In genomic region chr1:200535605-200536004, GRCh38 we compare ENCODE assay signal across 8 cellular contexts.
DNase-seq lines count a peak whose midpoint lies in the region; ATAC-seq, FAIRE-seq and TF ChIP-seq lines count a peak whose summit lies in the region.

No MANE protein-coding gene starts in this region.

- WGBS in body of pancreas, 2 donors = 47 to 49% methylated on average over 4 of the region's 4 CpGs

- BruUV-seq in Calu3 (replicated peaks; lab: Mats Ljungman, UMichigan) = no TSS peak

- peaks cover 6% of the 10 kb centered on the region for H3K36me3 Mint-ChIP-seq in Calu3 (ENCODE audit: insufficient read depth, unreplicated experiment)
- H3K36me3 Mint-ChIP-seq in stimulated activated naive B cell treated with anti-CD40 and anti-IgM and Interleukin-4, amounts not matched to agents 10 μg/mL and 1 μg/mL and 100 μg/mL, for 72 hours = peaks cover 2 to 5% of the 10 kb centered on the region in 2 donors

- TF ChIP-seq POLR2A in NB4 (IDR thresholded peaks at IDR 0.05; ENCODE audit: extremely low read depth, insufficient read length) (no peak), body of pancreas (IDR thresholded peaks at IDR 0.05) (no peak)

- CTCF ChIA-PET in Calu3 (lab: Charles Lee) = interaction anchor here (0.6 to 1.7 kb wide), 5 partner anchors 20 to 265 kb away, joined by 3 to 9 read pairs (median 3); no protein-coding TSS in a partner anchor

- no peak overlapping the region for H3K4me3 Mint-ChIP-seq in Calu3 (ENCODE audit: low read depth, unreplicated experiment)
- H3K4me3 Mint-ChIP-seq in stimulated activated naive B cell treated with anti-CD40 and anti-IgM and Interleukin-4, amounts not matched to agents 10 μg/mL and 1 μg/mL and 100 μg/mL, for 72 hours = no peak overlapping the region

- H3K27me3 ChIP-seq in body of pancreas = no peaks in the 10 kb centered on the region

- TF ChIP-seq CTCF in Calu3 (IDR thresholded peaks at IDR 0.05; ENCODE audit: unreplicated experiment) (peak; percentile 37), NB4 (IDR thresholded peaks at IDR 0.05; ENCODE audit: low read depth, low read length) (peak; percentile 38), body of pancreas (IDR thresholded peaks at IDR 0.05) (peak in 2 of 7 experiments; percentile 7 to 25)

- DNase-seq in Calu3 (peak; percentile 63), NB4 (ENCODE audit: low read depth) (peak; percentile 25), body of pancreas (peak; percentile 44 to 71 (median 65)), retina (no peak), frontal cortex (ENCODE audit: low spot score in 2 of 2) (no peak)
- DNase-seq in stimulated activated naive B cell treated with anti-CD40 and anti-IgM and Interleukin-4, amounts not matched to agents 10 μg/mL and 1 μg/mL and 100 μg/mL, for 72 hours = no peak

- intact Hi-C loops in Calu3 (cut with micrococcal nuclease; ENCODE audit: unreplicated experiment) (no loop called here), body of pancreas (cut with DNase I) (no loop called here)

- H3K9me3 ChIP-seq in body of pancreas = no peaks in the 10 kb centered on the region

- no peaks in the 10 kb centered on the region for H3K27me3 Mint-ChIP-seq in Calu3 (ENCODE audit: unreplicated experiment)
- H3K27me3 Mint-ChIP-seq in stimulated activated naive B cell treated with anti-CD40 and anti-IgM and Interleukin-4, amounts not matched to agents 10 μg/mL and 1 μg/mL and 100 μg/mL, for 72 hours = peaks cover 8 to 13% of the 10 kb centered on the region in 2 donors

- no peak overlapping the region for H3K27ac Mint-ChIP-seq in Calu3 (ENCODE audit: unreplicated experiment)
- no peak overlapping the region for H3K27ac Mint-ChIP-seq in stimulated activated naive B cell treated with anti-CD40 and anti-IgM and Interleukin-4, amounts not matched to agents 10 μg/mL and 1 μg/mL and 100 μg/mL, for 72 hours

- H3K4me3 ChIP-seq in NB4 (ENCODE audit: low read depth, low read length) (no peak overlapping the region), body of pancreas (no peak overlapping the region)

- no peak overlapping the region for H3K27ac ChIP-seq in body of pancreas

- no peak for FAIRE-seq in frontal cortex (lab: Jason Lieb, UNC)

- H3K36me3 ChIP-seq in body of pancreas (replicated peaks in 1 of 2; ENCODE audit: insufficient read depth in 1 of 2, low read depth in 2 of 2) = no peaks in the 10 kb centered on the region

- no peaks in the 10 kb centered on the region for H3K4me1 Mint-ChIP-seq in Calu3 (ENCODE audit: low read depth, unreplicated experiment)
- peaks cover 0 to 6% of the 10 kb centered on the region in 2 donors for H3K4me1 Mint-ChIP-seq in stimulated activated naive B cell treated with anti-CD40 and anti-IgM and Interleukin-4, amounts not matched to agents 10 μg/mL and 1 μg/mL and 100 μg/mL, for 72 hours

- peaks cover 4% of the 10 kb centered on the region for H3K4me1 ChIP-seq in body of pancreas

- H3K9me3 Mint-ChIP-seq in Calu3 (ENCODE audit: low read depth, unreplicated experiment) = no peaks in the 10 kb centered on the region
- H3K9me3 Mint-ChIP-seq in stimulated activated naive B cell treated with anti-CD40 and anti-IgM and Interleukin-4, amounts not matched to agents 10 μg/mL and 1 μg/mL and 100 μg/mL, for 72 hours = peaks cover 5 to 7% of the 10 kb centered on the region in 2 donors

- ATAC-seq in GM18909 (IDR thresholded peaks at IDR 0.05; ENCODE audit: poor library complexity, unreplicated experiment) (peak; percentile 58), body of pancreas (peak; percentile 80), HG03095 (IDR thresholded peaks at IDR 0.05; ENCODE audit: unreplicated experiment) (no peak)
- ATAC-seq in stimulated activated naive B cell treated with anti-CD40 and anti-IgM and Interleukin-4, amounts not matched to agents 10 μg/mL and 1 μg/mL and 100 μg/mL, for 72 hours (replicated peaks) = peak; percentile 78 to 83

Comparison
In these comparisons a context has a peak if more than half of its experiments do, and no peak if none do; other contexts are left out.
1. DNase-seq: peak in Calu3 (single experiment), NB4 (single experiment) and body of pancreas (4 of 4); none in stimulated activated naive B cell treated with anti-CD40 and anti-IgM and Interleukin-4, amounts not matched to agents 10 μg/mL and 1 μg/mL and 100 μg/mL, for 72 hours (single experiment), retina (single experiment) and frontal cortex (0 of 2).